16 cellular contexts compared by ENCODE assay signal in the genomic region with DNA sequence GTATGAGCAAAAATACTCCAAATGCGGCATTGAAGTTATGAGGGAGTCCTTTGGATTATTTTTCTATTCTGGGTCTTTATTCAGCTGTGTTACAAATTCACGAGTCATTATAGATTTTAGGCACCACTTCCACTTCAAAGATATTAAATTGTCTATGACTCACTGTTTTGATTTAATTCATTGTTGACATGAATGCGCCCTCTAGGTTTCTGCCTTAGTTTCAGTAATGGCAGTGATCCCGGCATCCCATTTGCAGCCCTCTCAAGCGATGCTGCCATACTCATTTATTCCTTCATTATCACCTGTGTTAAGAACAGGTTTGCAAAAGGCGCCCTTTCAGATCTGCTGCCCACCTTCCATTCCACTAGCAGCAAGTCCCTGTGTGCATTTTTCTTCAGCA. TPM values are rescaled to one million over a fixed set of nuclear protein-coding genes. Genes with fewer than 3 reads are reported as not detected.
"Had no signal": no experiment of that assay in that cellular context is flagged by ENCODE, and none has a peak within 500 bp of the region (broad histone marks: within the 10 kb centered on the region; RNA-seq: fewer than 3 reads in every experiment).

No MANE protein-coding gene starts in this region.

- H3K27ac ChIP-seq: spleen, tibial nerve had no signal

- DNase-seq: activated CD4-positive, alpha-beta T cell treated with anti-CD3 and anti-CD28 coated beads, Interleukin-2, amount 50 U/mL, for 4 hours; activated CD4-positive, CD25-positive, alpha-beta regulatory T cell treated with anti-CD3 and anti-CD28 coated beads, Interleukin-2, amount 50 U/mL, for 72 hours; activated naive CD4-positive, alpha-beta T cell treated with anti-CD3 and anti-CD28 coated beads, Interleukin-2, amount 50 U/mL, for 16 hours; activated T-cell treated with anti-CD3 and anti-CD28 coated beads, Interleukin-2, amount 50 U/mL, for 1 hour; effector memory CD8-positive, alpha-beta T cell; hippocampal formation; spleen; stimulated activated CD4-positive, alpha-beta T cell treated with anti-CD3 and anti-CD28 coated beads, Interleukin-1b, Interleukin-23, amount 100 ng/mL, for 48 hours; stimulated activated naive B cell treated with anti-CD40 and anti-IgM and Interleukin-4, amounts not matched to agents 10 μg/mL and 1 μg/mL and 100 μg/mL, for 72 hours had no signal

- H3K36me3 ChIP-seq: spleen, tibial nerve had no signal

- H3K4me1 ChIP-seq: spleen, tibial nerve had no signal

- ATAC-seq: effector memory CD8-positive, alpha-beta T cell; sciatic nerve; stimulated activated naive B cell treated with anti-CD40 and anti-IgM and Interleukin-4, amounts not matched to agents 10 μg/mL and 1 μg/mL and 100 μg/mL, for 72 hours had no signal

- H3K4me3 ChIP-seq: spleen, tibial nerve had no signal

- H3K9me3 ChIP-seq: spleen, tibial nerve had no signal

RNA-seq across cellular contexts. Expression of gene RSPO1, which starts 14.0 kb away (rescaled TPM):
- total RNA-seq: epithelial cell of proximal tubule, glomerular endothelial cell, myocyte, osteocyte, pulmonary artery endothelial cell had no signal
